ENCODE assay signal across 20 cellular contexts in the genomic region with DNA sequence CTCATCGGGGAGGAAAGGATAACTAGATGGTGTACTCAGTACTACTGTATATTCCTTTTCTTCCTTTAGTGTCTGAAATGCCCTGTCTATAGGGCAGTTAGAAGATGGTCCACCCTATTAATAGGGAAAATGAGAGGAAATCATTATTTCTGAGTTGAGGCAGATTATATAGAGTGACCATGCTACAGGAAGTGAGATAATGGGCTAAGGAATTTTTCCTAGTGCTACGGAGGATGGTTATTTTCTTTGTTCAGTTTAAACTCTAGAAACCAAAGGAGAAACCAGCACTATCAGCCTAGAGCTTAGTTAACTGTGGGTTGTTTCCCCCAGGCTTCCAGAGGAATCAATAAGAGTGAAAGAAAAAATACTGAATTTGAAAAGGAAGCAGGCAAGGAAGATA. TPM values are rescaled to one million over a fixed set of nuclear protein-coding genes. Genes with fewer than 3 reads are reported as not detected.
DNase-seq lines count a peak whose midpoint lies in the region; ATAC-seq, FAIRE-seq and TF ChIP-seq lines count a peak whose summit lies in the region.
"Had no signal": no experiment of that assay in that cellular context is flagged by ENCODE, and none has a peak within 500 bp of the region (broad histone marks: within the 10 kb centered on the region; RNA-seq: fewer than 3 reads in every experiment).

No MANE protein-coding gene starts in this region.

- no peaks in the 10 kb centered on the region for H4K20me1 ChIP-seq in PC-3 (ENCODE audit: low read length)

- TF ChIP-seq EP300 in suprapubic skin (IDR thresholded peaks at IDR 0.05), result no peak

- TF ChIP-seq CTCF in PC-3 (conservative IDR thresholded peaks at IDR 0.05; ENCODE audit: low read depth, low read length), result no peak
- no peak for TF ChIP-seq CTCF in suprapubic skin (IDR thresholded peaks at IDR 0.05)

- ATAC-seq in PC-3 (no peak), GM18861 (IDR thresholded peaks at IDR 0.05; ENCODE audit: unreplicated experiment) (no peak)
- ATAC-seq: CD8-positive, alpha-beta T cell had no signal

- H3K4me1 ChIP-seq in PC-3 (ENCODE audit: insufficient read depth, low read length), result peaks cover 36% of the 10 kb centered on the region
- no peaks in the 10 kb centered on the region for H3K4me1 ChIP-seq in suprapubic skin
- H3K4me1 ChIP-seq: BE2C had no signal

- peak overlapping the region; percentile 93 for H3K27ac ChIP-seq in PC-3 (ENCODE audit: low read length)
- H3K27ac ChIP-seq in suprapubic skin, result no peak overlapping the region
- H3K27ac ChIP-seq: PC-9 had no signal

- no peaks in the 10 kb centered on the region for H3K36me3 ChIP-seq in PC-3 (ENCODE audit: low read depth, low read length)
- H3K36me3 ChIP-seq in suprapubic skin, result no peaks in the 10 kb centered on the region
- H3K36me3 ChIP-seq: BE2C had no signal

- no peak for FAIRE-seq in urothelium cell line (lab: Jason Lieb, UNC)

- peak overlapping the region; percentile 58 for H3K4me2 ChIP-seq in PC-3 (ENCODE audit: low read length)
- H3K4me2 ChIP-seq: PC-9 had no signal

- CTCF ChIA-PET in PC-3 (lab: Charles Lee), result no interaction called here

- H3K4me3 ChIP-seq in PC-3 (ENCODE audit: low read length) (no peak overlapping the region), suprapubic skin (no peak overlapping the region)
- H3K4me3 ChIP-seq: PC-9 had no signal

- no peaks in the 10 kb centered on the region for H3F3A ChIP-seq in PC-3 (ENCODE audit: low read length, unreplicated experiment)

- 0 out of 2 replicates have a peak overlapping the region, but pooled peaks have one; percentile 13 for H2AFZ ChIP-seq in PC-3 (ENCODE audit: low read length)
- H2AFZ ChIP-seq: PC-9 had no signal

- H3K9ac ChIP-seq in PC-3 (ENCODE audit: low read length), result peak overlapping the region; percentile 37; the same call in 1 of the 2 replicates

- H3K9me2 ChIP-seq in PC-3 (replicated peaks; ENCODE audit: low read length), result no peaks in the 10 kb centered on the region

- no peaks in the 10 kb centered on the region for H3K79me2 ChIP-seq in PC-3 (ENCODE audit: low read length)

- DNase-seq in A172 (ENCODE audit: low spot score) (peak; percentile 24), ELR (ENCODE audit: low read depth) (peak; percentile 39), PC-3 (peak; percentile 8), glomerular endothelial cell (ENCODE audit: extremely low read depth, low read depth, low spot score) (peak; percentile 56), suprapubic skin (ENCODE audit: low spot score in 2 of 2) (no peak), urothelium cell line (ENCODE audit: low spot score) (no peak)
- no peak for DNase-seq in activated CD8-positive, alpha-beta memory T cell treated with anti-CD3 and anti-CD28 coated beads, Interleukin-2, amount 50 U/mL, for 4 hours
- DNase-seq: ACHN; BE2C; CD8-positive, alpha-beta T cell; DND-41; H7; NCI-H146; NCI-H2227 treated with DMSO at 0.1 percent for 48 hours; NCI-H526 treated with DMSO at 0.1 percent for 48 hours; NK-92 treated with Interleukin-12 subunit alpha and Interleukin-12 subunit beta, amount 100 ng/mL, for 24 hours; PC-9 had no signal

- no peak for TF ChIP-seq POLR2A in suprapubic skin (IDR thresholded peaks at IDR 0.05)

- POLR2A ChIA-PET in PC-3 (lab: Charles Lee; ENCODE audit: unreplicated experiment), result no interaction called here

- no TSS peak for BruUV-seq in PC-3 (replicated peaks; lab: Mats Ljungman, UMichigan)

- H3K27me3 ChIP-seq in PC-3 (ENCODE audit: low read length) (no peaks in the 10 kb centered on the region), suprapubic skin (no peaks in the 10 kb centered on the region)

- 37% methylated on average over 2 of the region's 2 CpGs for WGBS in suprapubic skin

- H3K9me3 ChIP-seq in PC-3 (ENCODE audit: low read length) (no peaks in the 10 kb centered on the region), suprapubic skin (no peaks in the 10 kb centered on the region)
- H3K9me3 ChIP-seq: BE2C had no signal

- intact Hi-C loops in PC-3 (cut with micrococcal nuclease), result no loop called here

RNA-seq across cellular contexts. Expression of a gene that starts 0.5 kb away (rescaled TPM):
- not detected in 2 replicates for total RNA-seq in A172 (2014; rRNA removed; shearing (Covaris generic))
- total RNA-seq in PC-3 (2014; rRNA removed), result not detected in 2 replicates
- not detected in 2 replicates for total RNA-seq in glomerular endothelial cell
- total RNA-seq in suprapubic skin, result not detected
- total RNA-seq: CD8-positive, alpha-beta T cell; H7; LHCN-M2; PC-9; SK-MEL-5 had no signal

RNA-seq across cellular contexts. Expression of a gene that starts 35.8 kb away (rescaled TPM):
- total RNA-seq in A172 (2014; rRNA removed; shearing (Covaris generic)), result not detected in 2 replicates
- total RNA-seq in PC-3 (2014; rRNA removed) (not detected in 2 replicates), glomerular endothelial cell (not detected in 2 replicates), suprapubic skin (not detected)
- total RNA-seq: CD8-positive, alpha-beta T cell; H7; LHCN-M2; PC-9; SK-MEL-5 had no signal

Comparison
In these comparisons a context has a peak if more than half of its experiments do, and no peak if none do; other contexts are left out.
1. DNase-seq: peak in A172 (single experiment), ELR (single experiment), PC-3 (single experiment) and glomerular endothelial cell (single experiment); none in suprapubic skin (0 of 2), urothelium cell line (single experiment) and activated CD8-positive, alpha-beta memory T cell treated with anti-CD3 and anti-CD28 coated beads, Interleukin-2, amount 50 U/mL, for 4 hours (single experiment).